Comparison of ENCODE assay signal across 13 cellular contexts in the genomic region with DNA sequence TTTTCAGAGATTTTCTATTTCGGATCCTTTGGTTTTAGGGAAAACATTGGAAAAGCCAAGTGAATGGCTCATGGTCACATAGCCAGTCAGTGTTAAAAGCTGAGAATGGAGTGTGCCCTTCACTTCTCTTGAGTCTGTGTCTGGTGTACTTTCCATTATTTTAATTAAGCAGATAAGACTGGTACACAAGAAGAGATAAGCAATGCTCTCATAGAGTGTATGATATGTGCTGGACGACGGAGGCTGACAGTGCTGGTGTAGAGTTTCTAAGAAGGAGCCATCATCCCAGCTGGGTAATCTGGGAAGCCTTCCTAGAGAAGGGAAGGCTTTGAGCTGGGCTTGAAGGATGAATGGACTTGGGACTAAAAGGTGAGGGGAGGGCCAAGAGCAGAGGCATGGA.
"Had no signal": no experiment of that assay in that cellular context is flagged by ENCODE, and none has a peak within 500 bp of the region (broad histone marks: within the 10 kb centered on the region; RNA-seq: fewer than 3 reads in every experiment).

No MANE protein-coding gene starts in this region.

- H3K4me3 ChIP-seq: esophagus muscularis mucosa, ovary had no signal

- H3K4me3 Mint-ChIP-seq: activated CD4-positive, alpha-beta T cell treated with anti-CD3 and anti-CD28 coated beads for 36 hours; activated CD8-positive, alpha-beta T cell treated with anti-CD3 and anti-CD28 coated beads, Interleukin-2, amount 10 ng/mL, durations not matched to agents 7 days and 5 days; activated naive CD4-positive, alpha-beta T cell treated with anti-CD3 and anti-CD28 coated beads for 36 hours; activated T-helper 17 cell treated with anti-CD3 and anti-CD28 coated beads, Interleukin-2, amount 50 U/mL, for 72 hours; neural crest cell; stimulated activated naive CD8-positive, alpha-beta T cell treated with anti-CD3 and anti-CD28 coated beads, Interleukin-15, amount 100 ng/mL, for 72 hours had no signal

- H3K27me3 Mint-ChIP-seq: activated CD4-positive, alpha-beta T cell treated with anti-CD3 and anti-CD28 coated beads for 36 hours; activated T-helper 17 cell treated with anti-CD3 and anti-CD28 coated beads, Interleukin-2, amount 50 U/mL, for 72 hours; stimulated activated naive CD8-positive, alpha-beta T cell treated with anti-CD3 and anti-CD28 coated beads, Interleukin-15, amount 100 ng/mL, for 72 hours had no signal

- H3K4me1 Mint-ChIP-seq: neural crest cell had no signal

- H3K27ac ChIP-seq: esophagus muscularis mucosa, ovary had no signal

- H3K9me3 ChIP-seq: esophagus muscularis mucosa, ovary had no signal

- H3K27me3 ChIP-seq: esophagus muscularis mucosa, ovary had no signal

- DNase-seq: activated CD4-positive, alpha-beta T cell treated with anti-CD3 and anti-CD28 coated beads for 36 hours; activated CD8-positive, alpha-beta T cell treated with anti-CD3 and anti-CD28 coated beads, Interleukin-2, amount 10 ng/mL, durations not matched to agents 7 days and 5 days; activated naive CD4-positive, alpha-beta T cell treated with anti-CD3 and anti-CD28 coated beads for 36 hours; cerebellar nuclear complex; dermis blood vessel endothelial cell; mesendoderm; ovary; stimulated activated CD4-positive, alpha-beta T cell treated with anti-CD3 and anti-CD28 coated beads, Interleukin-4, amount 100 ng/mL, for 4 hours; stimulated activated naive CD8-positive, alpha-beta T cell treated with anti-CD3 and anti-CD28 coated beads, Interleukin-15, amount 100 ng/mL, for 72 hours; SW 1271 had no signal

- ATAC-seq: activated CD8-positive, alpha-beta T cell treated with anti-CD3 and anti-CD28 coated beads, Interleukin-2, amount 10 ng/mL, durations not matched to agents 7 days and 5 days; activated T-helper 17 cell treated with anti-CD3 and anti-CD28 coated beads, Interleukin-2, amount 50 U/mL, for 72 hours; stimulated activated naive CD8-positive, alpha-beta T cell treated with anti-CD3 and anti-CD28 coated beads, Interleukin-15, amount 100 ng/mL, for 72 hours had no signal

- H3K9me3 Mint-ChIP-seq: activated naive CD4-positive, alpha-beta T cell treated with anti-CD3 and anti-CD28 coated beads for 36 hours; activated T-helper 17 cell treated with anti-CD3 and anti-CD28 coated beads, Interleukin-2, amount 50 U/mL, for 72 hours; neural crest cell; stimulated activated naive CD8-positive, alpha-beta T cell treated with anti-CD3 and anti-CD28 coated beads, Interleukin-15, amount 100 ng/mL, for 72 hours had no signal

- H3K27ac Mint-ChIP-seq: activated CD4-positive, alpha-beta T cell treated with anti-CD3 and anti-CD28 coated beads for 36 hours; activated CD8-positive, alpha-beta T cell treated with anti-CD3 and anti-CD28 coated beads, Interleukin-2, amount 10 ng/mL, durations not matched to agents 7 days and 5 days; activated naive CD4-positive, alpha-beta T cell treated with anti-CD3 and anti-CD28 coated beads for 36 hours; activated T-helper 17 cell treated with anti-CD3 and anti-CD28 coated beads, Interleukin-2, amount 50 U/mL, for 72 hours had no signal

- H3K36me3 ChIP-seq: esophagus muscularis mucosa, ovary had no signal
